In genomic region chr2:207983654-207984053, GRCh38 we compare ENCODE assay signal across 10 cellular contexts. TPM values are rescaled to one million over a fixed set of nuclear protein-coding genes. Genes with fewer than 3 reads are reported as not detected.
DNase-seq lines count a peak whose midpoint lies in the region; ATAC-seq and FAIRE-seq lines count a peak whose summit lies in the region.
"Had no signal": no experiment of that assay in that cellular context is flagged by ENCODE, and none has a peak within 500 bp of the region (broad histone marks: within the 10 kb centered on the region; RNA-seq: fewer than 3 reads in every experiment).

No MANE protein-coding gene starts in this region.

- ATAC-seq in HG02884 (IDR thresholded peaks at IDR 0.05; ENCODE audit: unreplicated experiment) (peak; percentile 68), esophagus mucosa (no peak)

- DNase-seq in AML-193 (lab: John Stamatoyannopoulos, UW) (peak; percentile 32 to 50), GM19239 (ENCODE audit: insufficient read length, low spot score) (no peak), NOMO-1 treated with dmso at 0.1 percent for 144 hours (lab: John Stamatoyannopoulos, UW; ENCODE audit: unreplicated experiment) (peak; percentile 30), islet precursor cell (no peak), foreskin melanocyte (no peak), HT-29 (ENCODE audit: low spot score) (no peak)
- DNase-seq: glutamatergic neuron, nephron progenitor cell had no signal

- FAIRE-seq in GM19239 (lab: Jason Lieb, UNC) = peak; percentile 84

RNA-seq across cellular contexts. Expression of gene PLEKHM3, which starts 41.7 kb away (rescaled TPM):
- total RNA-seq in HT-29 (2014; rRNA removed; shearing (Covaris generic)) = 4.7 and 9.0 TPM in 2 replicates
- 4.7 TPM for total RNA-seq in esophagus mucosa

Comparison
In these comparisons a context has a peak if more than half of its experiments do, and no peak if none do; other contexts are left out.
1. DNase-seq: peak in AML-193 (2 of 2) and NOMO-1 treated with dmso at 0.1 percent for 144 hours (single experiment); none in GM19239 (single experiment), islet precursor cell (single experiment), foreskin melanocyte (single experiment) and HT-29 (single experiment).